1 cellular context compared by ENCODE assay signal in the genomic region with DNA sequence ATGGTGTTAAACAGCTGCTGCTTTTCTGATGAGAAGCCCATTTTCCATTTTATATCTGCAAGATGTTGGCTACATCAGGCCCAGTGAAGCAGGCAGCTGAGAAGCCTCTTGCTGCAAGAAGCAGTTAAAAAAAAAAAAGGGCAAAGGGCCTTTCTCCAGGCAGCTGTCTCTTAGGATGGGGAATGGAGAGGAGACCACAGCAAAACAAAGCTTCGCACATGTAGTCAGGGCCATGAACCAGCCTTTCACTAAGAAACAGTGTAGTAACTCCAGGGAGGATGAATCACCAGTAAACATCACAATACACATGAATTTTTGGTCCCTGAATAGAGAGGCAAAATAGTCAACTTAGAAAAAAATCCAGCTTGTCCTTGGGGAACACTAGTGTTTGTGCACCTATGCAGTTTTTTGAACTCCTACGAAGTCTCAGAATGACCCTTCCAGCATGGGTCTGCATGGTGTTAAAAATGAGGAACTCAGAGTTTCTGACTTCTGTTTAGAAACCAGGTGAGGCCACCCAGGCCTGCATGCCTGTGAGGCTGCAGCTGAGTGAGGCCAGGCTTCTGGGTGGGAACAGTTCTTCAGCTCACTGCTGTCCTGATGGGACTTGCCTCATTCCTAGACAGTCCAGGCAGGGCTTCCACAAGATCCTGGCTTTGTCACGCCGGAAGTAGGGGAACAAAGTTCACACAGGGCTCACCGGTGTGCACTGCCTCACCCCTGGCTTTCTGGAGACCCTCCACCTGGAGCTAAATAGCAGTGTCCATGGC.
TF ChIP-seq lines count a peak whose summit lies in the region.

No MANE protein-coding gene starts in this region.

TF ChIP-seq in SK-N-SH, 30 proteins besides CTCF, POLR2A, EP300 and RAD21 (continued from another document):
- TF ChIP-seq IRF3 (IDR thresholded peaks at IDR 0.05; ENCODE audit: low read depth, low read length) = no peak
- TF ChIP-seq, protein P1, sequence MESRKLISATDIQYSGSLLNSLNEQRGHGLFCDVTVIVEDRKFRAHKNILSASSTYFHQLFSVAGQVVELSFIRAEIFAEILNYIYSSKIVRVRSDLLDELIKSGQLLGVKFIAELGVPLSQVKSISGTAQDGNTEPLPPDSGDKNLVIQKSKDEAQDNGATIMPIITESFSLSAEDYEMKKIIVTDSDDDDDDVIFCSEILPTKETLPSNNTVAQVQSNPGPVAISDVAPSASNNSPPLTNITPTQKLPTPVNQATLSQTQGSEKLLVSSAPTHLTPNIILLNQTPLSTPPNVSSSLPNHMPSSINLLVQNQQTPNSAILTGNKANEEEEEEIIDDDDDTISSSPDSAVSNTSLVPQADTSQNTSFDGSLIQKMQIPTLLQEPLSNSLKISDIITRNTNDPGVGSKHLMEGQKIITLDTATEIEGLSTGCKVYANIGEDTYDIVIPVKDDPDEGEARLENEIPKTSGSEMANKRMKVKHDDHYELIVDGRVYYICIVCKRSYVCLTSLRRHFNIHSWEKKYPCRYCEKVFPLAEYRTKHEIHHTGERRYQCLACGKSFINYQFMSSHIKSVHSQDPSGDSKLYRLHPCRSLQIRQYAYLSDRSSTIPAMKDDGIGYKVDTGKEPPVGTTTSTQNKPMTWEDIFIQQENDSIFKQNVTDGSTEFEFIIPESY (IDR thresholded peaks at IDR 0.05; ENCODE audit: borderline replicate concordance, low read depth) = no peak
- no peak for TF ChIP-seq FOXM1 (IDR thresholded peaks at IDR 0.05; ENCODE audit: low read depth)
- no peak for TF ChIP-seq TCF12 (IDR thresholded peaks at IDR 0.05)
- TF ChIP-seq, protein P2, sequence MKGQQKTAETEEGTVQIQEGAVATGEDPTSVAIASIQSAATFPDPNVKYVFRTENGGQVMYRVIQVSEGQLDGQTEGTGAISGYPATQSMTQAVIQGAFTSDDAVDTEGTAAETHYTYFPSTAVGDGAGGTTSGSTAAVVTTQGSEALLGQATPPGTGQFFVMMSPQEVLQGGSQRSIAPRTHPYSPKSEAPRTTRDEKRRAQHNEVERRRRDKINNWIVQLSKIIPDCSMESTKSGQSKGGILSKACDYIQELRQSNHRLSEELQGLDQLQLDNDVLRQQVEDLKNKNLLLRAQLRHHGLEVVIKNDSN (IDR thresholded peaks at IDR 0.05; ENCODE audit: borderline replicate concordance, low read depth) = no peak
- TF ChIP-seq CHD2 (IDR thresholded peaks at IDR 0.05; ENCODE audit: low read length, partially characterized antibody) = no peak
- TF ChIP-seq EZH2phosphoT487 (IDR thresholded peaks at IDR 0.05; ENCODE audit: borderline replicate concordance, low read depth) = no peak
- TF ChIP-seq NFIC (IDR thresholded peaks at IDR 0.05; ENCODE audit: borderline replicate concordance) = no peak
- TF ChIP-seq, protein P3, sequence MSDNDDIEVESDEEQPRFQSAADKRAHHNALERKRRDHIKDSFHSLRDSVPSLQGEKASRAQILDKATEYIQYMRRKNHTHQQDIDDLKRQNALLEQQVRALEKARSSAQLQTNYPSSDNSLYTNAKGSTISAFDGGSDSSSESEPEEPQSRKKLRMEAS (IDR thresholded peaks at IDR 0.05; ENCODE audit: low read depth) = no peak
- TF ChIP-seq TAF1 (IDR thresholded peaks at IDR 0.05; ENCODE audit: borderline replicate concordance, low read depth, low read length) = no peak
- no peak for TF ChIP-seq RFX5 (IDR thresholded peaks at IDR 0.05; ENCODE audit: low read length)
TF ChIP-seq in SK-N-SH: peak in this region for 0.
